Comparison of ENCODE assay signal across 19 cellular contexts in genomic region chr16:15450624-15451023, GRCh38. TPM values are rescaled to one million over a fixed set of nuclear protein-coding genes. Genes with fewer than 3 reads are reported as not detected.
DNase-seq lines count a peak whose midpoint lies in the region; ATAC-seq and TF ChIP-seq lines count a peak whose summit lies in the region.
"Had no signal": no experiment of that assay in that cellular context is flagged by ENCODE, and none has a peak within 500 bp of the region (broad histone marks: within the 10 kb centered on the region; RNA-seq: fewer than 3 reads in every experiment).

No MANE protein-coding gene starts in this region.

- H3K9ac ChIP-seq in adipocyte (ENCODE audit: low read length): peak overlapping the region; percentile 15
- H3K9ac ChIP-seq in endodermal cell (ENCODE audit: extremely low read depth, low read length, poor library complexity, severe bottlenecking): no peak overlapping the region
- H3K9ac ChIP-seq: KMS-11 had no signal

- no peaks in the 10 kb centered on the region for H3K27me3 ChIP-seq in adipocyte (replicated peaks; ENCODE audit: control insufficient read depth, insufficient read depth, low read length)
- no peaks in the 10 kb centered on the region for H3K27me3 ChIP-seq in right cardiac atrium (ENCODE audit: control insufficient read depth, insufficient read depth)
- H3K27me3 ChIP-seq in endodermal cell (ENCODE audit: control insufficient read depth, insufficient read depth, low read length, poor library complexity, severe bottlenecking): no peaks in the 10 kb centered on the region

- no peaks in the 10 kb centered on the region for H3K36me3 ChIP-seq in adipocyte (ENCODE audit: control insufficient read depth, insufficient read depth, low read length, severe bottlenecking)
- H3K36me3 ChIP-seq in endodermal cell (ENCODE audit: control insufficient read depth, insufficient read depth, low read length): no peaks in the 10 kb centered on the region

- H3K27me3 Mint-ChIP-seq in endodermal cell (ENCODE audit: insufficient read depth): no peaks in the 10 kb centered on the region

- peaks cover 2% of the 10 kb centered on the region for H3K4me1 Mint-ChIP-seq in endodermal cell

- no peak overlapping the region for H3K27ac Mint-ChIP-seq in endodermal cell
- H3K27ac Mint-ChIP-seq: H9 had no signal

- peak; percentile 44 to 74 for ATAC-seq in right cardiac atrium

- peak; percentile 15 for DNase-seq in activated CD8-positive, alpha-beta memory T cell treated with anti-CD3 and anti-CD28 coated beads, Interleukin-2, amount 50 U/mL, for 48 hours
- DNase-seq in activated CD8-positive, alpha-beta memory T cell treated with anti-CD3 and anti-CD28 coated beads for 24 hours: no peak
- no peak for DNase-seq in adipocyte (ENCODE audit: low read depth)
- DNase-seq in right cardiac atrium: peak; percentile 52 to 79 (median 65)
- peak; percentile 36 for DNase-seq in stromal cell of bone marrow (ENCODE audit: low read depth)
- no peak for DNase-seq in CD1c-positive myeloid dendritic cell (ENCODE audit: extremely low spot score)
- no peak for DNase-seq in SHP77 (lab: John Stamatoyannopoulos, UW)
- DNase-seq in endodermal cell: no peak
- DNase-seq: COR-L47, DMS153, H9, NCI-H1092 treated with DMSO at 0.1 percent for 48 hours, NCI-H1694 treated with DMSO at 0.1 percent for 48 hours, NCI-H446 treated with DMSO at 0.1 percent for 48 hours, NCI-H82 had no signal

- no peak for TF ChIP-seq CTCF in endodermal cell (conservative IDR thresholded peaks at IDR 0.05)

- intact Hi-C loops in right cardiac atrium (cut with DNase I): no loop called here

- WGBS in right cardiac atrium: 68% methylated on average over 6 of the region's 6 CpGs
- 93 to 100% methylated on average over 2 to 6 of the region's 6 CpGs for WGBS in endodermal cell (ENCODE audit: insufficient coverage in 1 of 2, insufficient read length in 1 of 2), 2 experiments

- peaks cover 2% of the 10 kb centered on the region for H3K9me3 Mint-ChIP-seq in endodermal cell
- H3K9me3 Mint-ChIP-seq: H9 had no signal

- no peaks in the 10 kb centered on the region for H3K36me3 Mint-ChIP-seq in endodermal cell (ENCODE audit: low read depth)

- H3K9me3 ChIP-seq in adipocyte (ENCODE audit: control insufficient read depth, low read length): no peaks in the 10 kb centered on the region
- H3K9me3 ChIP-seq in right cardiac atrium (ENCODE audit: control insufficient read depth, low read length): no peaks in the 10 kb centered on the region
- peaks cover 2% of the 10 kb centered on the region for H3K9me3 ChIP-seq in endodermal cell (ENCODE audit: control insufficient read depth, low read length)

- peak overlapping the region; percentile 46 for H3K4me3 ChIP-seq in adipocyte (ENCODE audit: low read length)
- H3K4me3 ChIP-seq in right cardiac atrium (ENCODE audit: low read length): no peak overlapping the region
- no peak overlapping the region for H3K4me3 ChIP-seq in endodermal cell (ENCODE audit: low read length)

- H3K27ac ChIP-seq in right cardiac atrium (ENCODE audit: low read length) (no peak overlapping the region), endodermal cell (ENCODE audit: low read depth, low read length) (no peak overlapping the region)
- H3K27ac ChIP-seq: 22Rv1, C4-2B, KMS-11 had no signal

- no peak overlapping the region for H3K4me3 Mint-ChIP-seq in endodermal cell
- H3K4me3 Mint-ChIP-seq: H9 had no signal

- H3K4me1 ChIP-seq in adipocyte (ENCODE audit: control insufficient read depth, insufficient read depth, low read length) (peaks cover 23% of the 10 kb centered on the region), right cardiac atrium (ENCODE audit: control insufficient read depth, insufficient read depth, low read length) (no peaks in the 10 kb centered on the region), endodermal cell (ENCODE audit: control insufficient read depth, insufficient read depth, low read length) (peaks cover under 1% of the 10 kb centered on the region)

RNA-seq across cellular contexts. Expression of gene BMERB1, which starts 16.2 kb away (rescaled TPM):
- total RNA-seq in right cardiac atrium (10 to 100 TPM; 54.7 to 74.7 (median 60.8) TPM), endodermal cell (10 to 100 TPM in 1 of 2 donors, 1 to 10 TPM in 1; 6.3 to 10.4 TPM)
- polyA plus RNA-seq in right cardiac atrium: 36.9 TPM
- polyA plus RNA-seq in endodermal cell (2013, experiment 1 of 2): 35.8 TPM
- 35.6 TPM for polyA plus RNA-seq in endodermal cell (2013, experiment 2 of 2)

RNA-seq across cellular contexts. Expression of gene MPV17L, which starts 55.1 kb away (rescaled TPM):
- 10 to 100 TPM in 1 of 4 donors, 1 to 10 TPM in 3; 7.2 to 10.3 (median 9.0) TPM for total RNA-seq in right cardiac atrium
- polyA plus RNA-seq in right cardiac atrium: 7.3 TPM
- total RNA-seq in endodermal cell: 1 to 10 TPM; 2.7 to 3.1 TPM
- polyA plus RNA-seq in endodermal cell (2013, experiment 1 of 2): 1.9 TPM
- 0.75 TPM for polyA plus RNA-seq in endodermal cell (2013, experiment 2 of 2)
- total RNA-seq: MCF 10A had no signal

Comparison
In these comparisons a context has a peak if more than half of its experiments do, and no peak if none do; other contexts are left out.
1. DNase-seq: peak in activated CD8-positive, alpha-beta memory T cell treated with anti-CD3 and anti-CD28 coated beads, Interleukin-2, amount 50 U/mL, for 48 hours (single experiment), right cardiac atrium (3 of 3) and stromal cell of bone marrow (single experiment); none in activated CD8-positive, alpha-beta memory T cell treated with anti-CD3 and anti-CD28 coated beads for 24 hours (single experiment), adipocyte (single experiment), CD1c-positive myeloid dendritic cell (single experiment), SHP77 (0 of 2) and endodermal cell (single experiment).
2. RNA of gene BMERB1, which starts 16.2 kb away (total RNA-seq): 54.7 to 74.7 TPM in right cardiac atrium; 6.3 to 10.4 TPM in endodermal cell; every median in the first group is over 4 times any median in the second.